Comparison of ENCODE assay signal across 1 cellular context in the genomic region with DNA sequence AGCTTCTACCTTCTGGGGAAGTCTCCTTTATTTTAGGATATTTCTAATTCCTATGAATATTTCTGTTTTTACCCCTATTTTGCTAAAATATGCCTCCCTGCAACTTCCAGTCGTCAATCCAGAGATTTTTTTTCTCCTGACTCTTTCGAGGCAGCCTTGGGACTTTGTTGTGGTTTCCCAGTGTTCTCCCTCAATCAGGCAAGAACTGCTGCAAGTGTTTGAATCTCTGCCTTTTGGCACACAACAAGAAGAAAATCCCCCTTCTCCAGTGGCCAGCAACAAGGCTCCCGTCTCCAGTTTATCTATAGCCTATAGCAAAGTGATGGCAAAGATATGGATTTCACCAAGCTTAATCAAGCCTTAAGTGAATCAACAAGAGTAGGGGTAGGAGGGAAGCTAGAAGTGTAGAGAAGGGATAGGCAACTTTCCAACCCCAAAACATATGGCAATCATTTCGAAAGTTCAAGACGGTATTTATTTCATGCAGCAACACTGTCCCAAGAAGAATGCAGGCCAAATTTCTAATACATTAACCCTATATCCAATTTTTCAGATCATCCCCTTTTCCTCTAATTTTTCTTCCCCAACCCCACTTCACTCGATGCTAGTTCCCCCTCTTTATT.
TF ChIP-seq lines count a peak whose summit lies in the region.

No MANE protein-coding gene starts in this region.

TF ChIP-seq in HepG2, 621 proteins besides CTCF, POLR2A, EP300 and RAD21 (continued from another document):
- TF ChIP-seq, protein P1, sequence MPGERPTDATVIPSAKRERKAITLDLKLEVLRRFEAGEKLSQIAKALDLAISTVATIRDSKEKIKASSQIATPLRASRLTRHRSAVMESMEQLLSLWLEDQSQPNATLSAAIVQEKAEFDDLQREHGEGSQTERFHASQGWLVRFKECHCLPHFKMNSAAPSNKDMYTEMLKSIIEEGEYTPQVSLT (CRISPR knock-in tag; IDR thresholded peaks at IDR 0.05; ENCODE audit: borderline replicate concordance, low read depth) = no peak
- TF ChIP-seq ZNF839 (CRISPR knock-in tag; IDR thresholded peaks at IDR 0.05; ENCODE audit: borderline replicate concordance) (no peak), ZSCAN12 (CRISPR knock-in tag; IDR thresholded peaks at IDR 0.05) (no peak), MBNL3 (CRISPR knock-in tag; conservative IDR thresholded peaks at IDR 0.05) (no peak)
- TF ChIP-seq, protein P2, sequence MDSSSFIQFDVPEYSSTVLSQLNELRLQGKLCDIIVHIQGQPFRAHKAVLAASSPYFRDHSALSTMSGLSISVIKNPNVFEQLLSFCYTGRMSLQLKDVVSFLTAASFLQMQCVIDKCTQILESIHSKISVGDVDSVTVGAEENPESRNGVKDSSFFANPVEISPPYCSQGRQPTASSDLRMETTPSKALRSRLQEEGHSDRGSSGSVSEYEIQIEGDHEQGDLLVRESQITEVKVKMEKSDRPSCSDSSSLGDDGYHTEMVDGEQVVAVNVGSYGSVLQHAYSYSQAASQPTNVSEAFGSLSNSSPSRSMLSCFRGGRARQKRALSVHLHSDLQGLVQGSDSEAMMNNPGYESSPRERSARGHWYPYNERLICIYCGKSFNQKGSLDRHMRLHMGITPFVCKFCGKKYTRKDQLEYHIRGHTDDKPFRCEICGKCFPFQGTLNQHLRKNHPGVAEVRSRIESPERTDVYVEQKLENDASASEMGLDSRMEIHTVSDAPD (CRISPR knock-in tag; IDR thresholded peaks at IDR 0.05) = no peak
- TF ChIP-seq, protein P3, sequence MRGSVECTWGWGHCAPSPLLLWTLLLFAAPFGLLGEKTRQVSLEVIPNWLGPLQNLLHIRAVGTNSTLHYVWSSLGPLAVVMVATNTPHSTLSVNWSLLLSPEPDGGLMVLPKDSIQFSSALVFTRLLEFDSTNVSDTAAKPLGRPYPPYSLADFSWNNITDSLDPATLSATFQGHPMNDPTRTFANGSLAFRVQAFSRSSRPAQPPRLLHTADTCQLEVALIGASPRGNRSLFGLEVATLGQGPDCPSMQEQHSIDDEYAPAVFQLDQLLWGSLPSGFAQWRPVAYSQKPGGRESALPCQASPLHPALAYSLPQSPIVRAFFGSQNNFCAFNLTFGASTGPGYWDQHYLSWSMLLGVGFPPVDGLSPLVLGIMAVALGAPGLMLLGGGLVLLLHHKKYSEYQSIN (CRISPR knock-in tag; IDR thresholded peaks at IDR 0.05; ENCODE audit: borderline replicate concordance) = no peak
- TF ChIP-seq, protein P4, sequence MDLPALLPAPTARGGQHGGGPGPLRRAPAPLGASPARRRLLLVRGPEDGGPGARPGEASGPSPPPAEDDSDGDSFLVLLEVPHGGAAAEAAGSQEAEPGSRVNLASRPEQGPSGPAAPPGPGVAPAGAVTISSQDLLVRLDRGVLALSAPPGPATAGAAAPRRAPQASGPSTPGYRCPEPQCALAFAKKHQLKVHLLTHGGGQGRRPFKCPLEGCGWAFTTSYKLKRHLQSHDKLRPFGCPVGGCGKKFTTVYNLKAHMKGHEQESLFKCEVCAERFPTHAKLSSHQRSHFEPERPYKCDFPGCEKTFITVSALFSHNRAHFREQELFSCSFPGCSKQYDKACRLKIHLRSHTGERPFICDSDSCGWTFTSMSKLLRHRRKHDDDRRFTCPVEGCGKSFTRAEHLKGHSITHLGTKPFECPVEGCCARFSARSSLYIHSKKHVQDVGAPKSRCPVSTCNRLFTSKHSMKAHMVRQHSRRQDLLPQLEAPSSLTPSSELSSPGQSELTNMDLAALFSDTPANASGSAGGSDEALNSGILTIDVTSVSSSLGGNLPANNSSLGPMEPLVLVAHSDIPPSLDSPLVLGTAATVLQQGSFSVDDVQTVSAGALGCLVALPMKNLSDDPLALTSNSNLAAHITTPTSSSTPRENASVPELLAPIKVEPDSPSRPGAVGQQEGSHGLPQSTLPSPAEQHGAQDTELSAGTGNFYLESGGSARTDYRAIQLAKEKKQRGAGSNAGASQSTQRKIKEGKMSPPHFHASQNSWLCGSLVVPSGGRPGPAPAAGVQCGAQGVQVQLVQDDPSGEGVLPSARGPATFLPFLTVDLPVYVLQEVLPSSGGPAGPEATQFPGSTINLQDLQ (CRISPR knock-in tag; IDR thresholded peaks at IDR 0.05) = no peak
